Comparison of ENCODE assay signal across 15 cellular contexts in the genomic region with DNA sequence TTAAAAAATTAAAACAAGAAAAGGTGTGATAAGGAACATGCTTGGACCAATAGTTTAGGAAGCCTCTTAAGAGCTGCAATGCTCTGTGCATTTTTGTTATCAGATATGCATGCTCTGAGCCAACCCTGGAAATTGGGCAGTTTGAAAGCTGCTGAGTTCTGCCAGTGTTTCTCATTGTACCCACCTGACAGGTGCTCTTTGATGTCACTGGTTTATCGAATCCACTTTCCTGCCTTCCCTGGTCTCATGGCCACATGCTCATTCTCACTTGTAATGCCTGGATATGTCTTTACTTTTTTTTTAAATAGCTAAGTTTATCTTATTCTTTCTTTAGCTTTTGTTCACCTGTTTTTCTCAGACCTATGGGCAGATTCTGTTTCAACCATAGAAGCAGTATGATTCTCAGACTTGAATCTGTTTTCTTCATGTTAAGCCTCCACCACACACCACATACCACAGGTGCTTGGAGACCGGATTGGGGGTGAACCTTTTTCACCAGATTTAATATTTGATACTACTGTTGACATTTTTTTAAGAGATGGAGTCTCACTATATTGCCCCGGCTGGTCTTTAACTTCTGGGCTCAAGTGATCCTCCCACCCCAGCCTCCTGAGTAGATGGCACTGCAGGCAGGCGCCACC.
"Had no signal": no experiment of that assay in that cellular context is flagged by ENCODE, and none has a peak within 500 bp of the region (broad histone marks: within the 10 kb centered on the region; RNA-seq: fewer than 3 reads in every experiment).

No MANE protein-coding gene starts in this region.

- H3K4me1 Mint-ChIP-seq: activated CD8-positive, alpha-beta memory T cell treated with anti-CD3 and anti-CD28 coated beads, Interleukin-2, amount 10 ng/mL, durations not matched to agents 7 days and 5 days had no signal

- H3K4me3 Mint-ChIP-seq: activated CD8-positive, alpha-beta memory T cell treated with anti-CD3 and anti-CD28 coated beads, Interleukin-2, amount 10 ng/mL, durations not matched to agents 7 days and 5 days; neural progenitor cell had no signal

- H3K9me3 Mint-ChIP-seq: neural progenitor cell had no signal

- H3K36me3 Mint-ChIP-seq: activated CD8-positive, alpha-beta memory T cell treated with anti-CD3 and anti-CD28 coated beads, Interleukin-2, amount 10 ng/mL, durations not matched to agents 7 days and 5 days had no signal

- DNase-seq: activated CD4-positive, alpha-beta T cell treated with anti-CD3 and anti-CD28 coated beads, Interleukin-2, amount 50 U/mL, for 48 hours; activated CD8-positive, alpha-beta memory T cell treated with anti-CD3 and anti-CD28 coated beads, Interleukin-2, amount 10 ng/mL, durations not matched to agents 7 days and 5 days; activated naive CD4-positive, alpha-beta T cell; colonic mucosa; effector CD8-positive, alpha-beta T cell; heart left ventricle; islet precursor cell; mesenchymal stem cell; ovary; stimulated activated CD4-positive, alpha-beta T cell treated with anti-CD3 and anti-CD28 coated beads, Interleukin-4, amount 100 ng/mL, for 24 hours; stomach; uterus had no signal

- H3K36me3 ChIP-seq: colonic mucosa, neural progenitor cell, ovary, uterus had no signal

- H3K9me3 ChIP-seq: colonic mucosa, heart left ventricle, ovary, stomach, thoracic aorta, uterus had no signal

- H3K27ac Mint-ChIP-seq: activated CD8-positive, alpha-beta memory T cell treated with anti-CD3 and anti-CD28 coated beads, Interleukin-2, amount 10 ng/mL, durations not matched to agents 7 days and 5 days; neural progenitor cell had no signal

- H3K27me3 Mint-ChIP-seq: activated CD8-positive, alpha-beta memory T cell treated with anti-CD3 and anti-CD28 coated beads, Interleukin-2, amount 10 ng/mL, durations not matched to agents 7 days and 5 days had no signal

- H3K4me3 ChIP-seq: colonic mucosa, heart left ventricle, neural progenitor cell, ovary, stomach, thoracic aorta, uterus had no signal

- H3K4me1 ChIP-seq: colonic mucosa, uterus had no signal

- ATAC-seq: activated CD8-positive, alpha-beta memory T cell treated with anti-CD3 and anti-CD28 coated beads, Interleukin-2, amount 10 ng/mL, durations not matched to agents 7 days and 5 days; heart left ventricle; left lobe of liver had no signal
